In the genomic region with DNA sequence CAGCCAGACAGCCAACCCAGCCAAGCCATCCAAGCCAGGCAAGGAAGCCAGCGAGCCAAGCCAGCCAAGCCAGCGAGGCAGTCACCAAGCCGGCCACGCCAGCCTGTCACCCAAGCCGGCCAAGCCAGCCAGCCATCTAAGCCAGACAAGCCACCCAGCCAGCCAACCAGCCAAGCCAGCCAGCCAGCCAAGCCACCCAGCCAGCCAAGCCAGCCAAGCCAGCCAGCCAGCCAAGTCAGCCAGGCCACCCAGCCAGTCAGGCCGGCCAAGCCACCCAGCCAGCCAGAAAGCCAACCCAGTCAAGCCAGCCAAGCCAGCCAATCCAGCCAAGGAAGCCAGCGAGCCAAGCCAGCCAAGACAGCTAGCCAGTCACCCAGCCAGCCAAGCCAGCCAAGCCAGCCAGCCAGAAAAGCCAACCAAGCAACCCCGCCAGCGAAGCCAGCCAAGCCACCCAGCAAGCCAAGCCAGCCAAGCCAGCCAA, we compare ENCODE assay signal across 9 cellular contexts.
A peak's percentile ranks its signal among the peaks of the same experiment; 100 is the strongest.
DNase-seq lines count a peak whose midpoint lies in the region; ATAC-seq and TF ChIP-seq lines count a peak whose summit lies in the region.
"Had no signal": no experiment of that assay in that cellular context is flagged by ENCODE, and none has a peak within 500 bp of the region (broad histone marks: within the 10 kb centered on the region; RNA-seq: fewer than 3 reads in every experiment).

No MANE protein-coding gene starts in this region.

- H3K27ac ChIP-seq in hepatocyte (no peak overlapping the region), caudate nucleus (ENCODE audit: low read depth, low read length) (no peak overlapping the region)
- H3K27ac ChIP-seq: thyroid gland had no signal

- peak; percentile 29 for DNase-seq in HT-29 (ENCODE audit: low spot score)
- peak; percentile 58 for DNase-seq in activated T-cell treated with anti-CD3 and anti-CD28 coated beads, Interleukin-2, amount 50 U/mL, for 24 hours
- DNase-seq in hepatocyte (ENCODE audit: low spot score) = peak; percentile 89
- DNase-seq in stimulated activated naive CD8-positive, alpha-beta T cell treated with anti-CD3 and anti-CD28 coated beads, Interleukin-15, Interleukin-2, amounts not matched to agents 100 U/mL and 50 U/mL, for 24 hours = peak; percentile 34
- DNase-seq in NCI-H146 (lab: John Stamatoyannopoulos, UW) = no peak
- no peak for DNase-seq in caudate nucleus (lab: John Stamatoyannopoulos, UW)

- H3K27me3 ChIP-seq in hepatocyte = no peaks in the 10 kb centered on the region
- H3K27me3 ChIP-seq: thyroid gland had no signal

- H3K36me3 ChIP-seq in hepatocyte (replicated peaks; ENCODE audit: insufficient read depth, low read depth) = no peaks in the 10 kb centered on the region
- H3K36me3 ChIP-seq: thyroid gland had no signal

- no peaks in the 10 kb centered on the region for H4K20me1 ChIP-seq in hepatocyte (ENCODE audit: insufficient read depth, poor library complexity, severe bottlenecking)

- no peak overlapping the region for H3K4me3 ChIP-seq in hepatocyte
- H3K4me3 ChIP-seq: thyroid gland had no signal

- peaks cover 6% of the 10 kb centered on the region for H3K9me3 Mint-ChIP-seq in activated T-cell treated with anti-CD3 and anti-CD28 coated beads, Interleukin-2, amount 50 U/mL, for 24 hours

- no peaks in the 10 kb centered on the region for H3K4me1 ChIP-seq in hepatocyte (ENCODE audit: insufficient read depth)
- H3K4me1 ChIP-seq: thyroid gland had no signal

- H3K4me1 Mint-ChIP-seq in activated T-cell treated with anti-CD3 and anti-CD28 coated beads, Interleukin-2, amount 50 U/mL, for 24 hours (ENCODE audit: low read depth) = no peaks in the 10 kb centered on the region

- no peaks in the 10 kb centered on the region for H3K79me2 ChIP-seq in hepatocyte

- H3K4me3 Mint-ChIP-seq in activated T-cell treated with anti-CD3 and anti-CD28 coated beads, Interleukin-2, amount 50 U/mL, for 24 hours = no peak overlapping the region

- H3K4me2 ChIP-seq in hepatocyte = no peak overlapping the region

- peak; percentile 29 for ATAC-seq in stimulated activated naive CD8-positive, alpha-beta T cell treated with anti-CD3 and anti-CD28 coated beads, Interleukin-15, Interleukin-2, amounts not matched to agents 100 U/mL and 50 U/mL, for 24 hours
- no peak for ATAC-seq in HG02678 (IDR thresholded peaks at IDR 0.05; ENCODE audit: unreplicated experiment)
- ATAC-seq in HG03108 (IDR thresholded peaks at IDR 0.05; ENCODE audit: unreplicated experiment) = no peak

- no peak overlapping the region for H3K27ac Mint-ChIP-seq in activated T-cell treated with anti-CD3 and anti-CD28 coated beads, Interleukin-2, amount 50 U/mL, for 24 hours

- H3K27me3 Mint-ChIP-seq in activated T-cell treated with anti-CD3 and anti-CD28 coated beads, Interleukin-2, amount 50 U/mL, for 24 hours = no peaks in the 10 kb centered on the region

- H3K9me2 ChIP-seq in hepatocyte (replicated peaks; ENCODE audit: insufficient read depth) = no peaks in the 10 kb centered on the region

- no peak overlapping the region for H2AFZ ChIP-seq in hepatocyte

- peaks cover 51% of the 10 kb centered on the region for H3K9me3 ChIP-seq in hepatocyte (ENCODE audit: low read depth)
- H3K9me3 ChIP-seq: thyroid gland had no signal

- TF ChIP-seq CTCF in hepatocyte (IDR thresholded peaks at IDR 0.05; ENCODE audit: poor library complexity) = no peak

- H3K36me3 Mint-ChIP-seq in activated T-cell treated with anti-CD3 and anti-CD28 coated beads, Interleukin-2, amount 50 U/mL, for 24 hours (ENCODE audit: low read depth) = peaks cover 2% of the 10 kb centered on the region

- WGBS in hepatocyte (ENCODE audit: low lambda C conversion rate, missing lambda C conversion rate) = 80% methylated on average over 9 of the region's 9 CpGs

Comparison
In these comparisons a context has a peak if more than half of its experiments do, and no peak if none do; other contexts are left out.
1. DNase-seq: peak in HT-29 (single experiment), activated T-cell treated with anti-CD3 and anti-CD28 coated beads, Interleukin-2, amount 50 U/mL, for 24 hours (single experiment), hepatocyte (single experiment) and stimulated activated naive CD8-positive, alpha-beta T cell treated with anti-CD3 and anti-CD28 coated beads, Interleukin-15, Interleukin-2, amounts not matched to agents 100 U/mL and 50 U/mL, for 24 hours (single experiment); none in NCI-H146 (single experiment) and caudate nucleus (0 of 61).